8 cellular contexts compared by ENCODE assay signal in the genomic region with DNA sequence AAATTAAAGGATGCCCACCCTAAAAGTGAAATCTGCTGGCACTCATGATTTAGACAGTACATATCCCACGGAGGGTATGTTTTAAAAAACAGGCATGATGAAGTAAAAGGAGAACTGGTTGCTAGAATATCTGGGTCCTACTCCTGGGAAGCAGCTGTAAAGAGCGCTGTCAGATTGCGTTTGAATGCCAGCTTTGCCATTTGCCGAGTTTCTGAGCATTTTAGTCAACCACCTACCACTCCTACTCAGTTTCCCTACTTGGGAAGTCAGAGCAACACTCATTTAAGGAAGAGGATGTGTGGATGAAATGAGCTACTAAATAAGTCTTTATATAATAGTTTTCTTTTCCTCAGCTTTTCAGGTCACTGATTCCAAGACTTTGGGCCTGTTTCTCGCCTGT. TPM values are rescaled to one million over a fixed set of nuclear protein-coding genes. Genes with fewer than 3 reads are reported as not detected.
DNase-seq lines count a peak whose midpoint lies in the region; ATAC-seq and TF ChIP-seq lines count a peak whose summit lies in the region.

No MANE protein-coding gene starts in this region.

- H3K4me3 Mint-ChIP-seq in CD14-positive monocyte: peak overlapping the region; percentile 94 to 98
- H3K4me3 Mint-ChIP-seq in nephron progenitor cell: peak overlapping the region; percentile 96

- H3K4me3 ChIP-seq in MG63 (peak overlapping the region; percentile 91), coronary artery (peak overlapping the region; percentile 92)

- H3K36me3 ChIP-seq in MG63: 0 out of 2 replicates have a peak, but pooled peaks cover 4% of the 10 kb centered on the region

- intact Hi-C loops in CD14-positive monocyte (cut with micrococcal nuclease): no loop called here

- H3K9me3 Mint-ChIP-seq in CD14-positive monocyte (peaks cover 0 to 5% (median 0%) of the 10 kb centered on the region in 7 donors), nephron progenitor cell (no peaks in the 10 kb centered on the region)

- in situ Hi-C loops in GM13976 (cut with MboI; ENCODE audit: low sequenced_read_pairs, unreplicated experiment): no loop called here

- H3K9me3 ChIP-seq in MG63: no peaks in the 10 kb centered on the region

- DNase-seq in CD14-positive monocyte (ENCODE audit: low spot score): no peak
- no peak for DNase-seq in MG63
- no peak for DNase-seq in coronary artery (ENCODE audit: low spot score)
- DNase-seq in nephron progenitor cell: no peak
- no peak for DNase-seq in GM13976 (ENCODE audit: low spot score)

- H3K27ac Mint-ChIP-seq in CD14-positive monocyte (peak overlapping the region; percentile 38 to 98 (median 97)), nephron progenitor cell (no peak overlapping the region)

- H3K4me1 Mint-ChIP-seq in CD14-positive monocyte (peaks cover 24% of the 10 kb centered on the region), nephron progenitor cell (peaks cover 41% of the 10 kb centered on the region)

- H3K36me3 Mint-ChIP-seq in CD14-positive monocyte (peaks cover 9 to 18% of the 10 kb centered on the region in 2 donors), nephron progenitor cell (ENCODE audit: low read depth) (peaks cover 31% of the 10 kb centered on the region)

- H3K27ac ChIP-seq in coronary artery: no peak overlapping the region

- ATAC-seq in HG03378 (IDR thresholded peaks at IDR 0.05; ENCODE audit: unreplicated experiment) (no peak), HG03354 (IDR thresholded peaks at IDR 0.05; ENCODE audit: poor library complexity, severe bottlenecking, unreplicated experiment) (no peak), GM18867 (IDR thresholded peaks at IDR 0.05; ENCODE audit: unreplicated experiment) (no peak)

- no peaks in the 10 kb centered on the region for H3K27me3 ChIP-seq in MG63

- peaks cover 0 to 2% (median 0%) of the 10 kb centered on the region in 3 donors for H3K27me3 Mint-ChIP-seq in CD14-positive monocyte (ENCODE audit: low read depth in 3 of 3)
- H3K27me3 Mint-ChIP-seq in nephron progenitor cell (ENCODE audit: low read depth, poor library complexity): no peaks in the 10 kb centered on the region

- TF ChIP-seq CTCF in CD14-positive monocyte (IDR thresholded peaks at IDR 0.05) (no peak), coronary artery (IDR thresholded peaks at IDR 0.05) (no peak), nephron progenitor cell (IDR thresholded peaks at IDR 0.05) (no peak), GM13976 (IDR thresholded peaks at IDR 0.05; ENCODE audit: borderline replicate concordance, control extremely low read depth, extremely low read depth, insufficient read depth, missing control alignments) (no peak)

RNA-seq across cellular contexts. Expression of a gene that starts 1.1 kb away (rescaled TPM):
- polyA plus RNA-seq in CD14-positive monocyte: 10 to 100 TPM; 18.6 to 22.7 TPM
- 9.3 and 15.9 TPM in 2 replicates for total RNA-seq in MG63 (2014; rRNA removed; shearing (Covaris generic); ENCODE audit: low replicate concordance)
